ENCODE assay signal across 14 cellular contexts in the genomic region with DNA sequence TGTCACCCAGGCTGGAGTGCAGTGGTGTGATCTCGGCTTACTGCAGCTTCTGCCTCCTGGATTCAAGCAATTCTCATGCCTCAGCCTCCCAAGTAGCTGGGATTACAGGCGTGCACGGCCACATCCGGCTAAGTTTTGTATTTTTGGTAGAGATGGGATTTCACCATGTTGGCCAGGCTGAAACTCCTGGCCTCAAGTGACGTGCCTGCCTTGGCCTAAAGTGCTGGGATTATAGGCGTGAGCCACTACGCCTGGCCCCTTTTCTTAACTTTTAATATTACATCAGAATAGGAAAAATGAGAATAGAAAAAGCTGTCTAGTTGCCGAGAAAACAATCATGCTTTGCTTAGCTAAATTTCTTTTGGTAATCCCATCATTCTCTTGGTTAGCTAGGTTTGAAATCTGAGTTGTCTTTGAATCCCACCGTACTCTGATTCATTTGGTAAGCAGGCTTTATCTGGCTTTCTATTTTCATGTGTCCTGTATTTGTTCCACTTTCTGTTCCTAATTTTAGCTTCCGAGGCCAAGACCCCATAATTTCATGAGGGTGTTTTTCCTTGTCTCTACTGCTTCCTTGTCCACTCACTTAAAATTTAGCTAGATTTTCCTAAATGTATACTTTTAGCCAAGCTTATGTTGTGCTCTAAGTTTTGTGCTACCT.
DNase-seq lines count a peak whose midpoint lies in the region; ATAC-seq, FAIRE-seq and TF ChIP-seq lines count a peak whose summit lies in the region.
"Had no signal": no experiment of that assay in that cellular context is flagged by ENCODE, and none has a peak within 500 bp of the region (broad histone marks: within the 10 kb centered on the region; RNA-seq: fewer than 3 reads in every experiment).

No MANE protein-coding gene starts in this region.

- no peaks in the 10 kb centered on the region for H3K9me3 Mint-ChIP-seq in activated T-helper 1 cell treated with anti-CD3 and anti-CD28 coated beads, Interleukin-12 subunit alpha, Interleukin-12 subunit beta, Interleukin-2, Interleukin-4 antibody, amounts not matched to agents 30 ng/mL and 10 ng/mL and 1 ng/mL, durations not matched to agents 14 hours and 24 hours and 36 hours
- no peaks in the 10 kb centered on the region for H3K9me3 Mint-ChIP-seq in memory B cell
- H3K9me3 Mint-ChIP-seq: T-helper 1 cell treated with Interleukin-12 subunit alpha and Interleukin-12 subunit beta and Interleukin-4 antibody, amounts not matched to agents 30 μg/mL and 1 μg/mL, for 36 hours had no signal

- no peak overlapping the region for H3K4me3 Mint-ChIP-seq in activated T-helper 1 cell treated with anti-CD3 and anti-CD28 coated beads, Interleukin-12 subunit alpha, Interleukin-12 subunit beta, Interleukin-2, Interleukin-4 antibody, amounts not matched to agents 30 ng/mL and 10 ng/mL and 1 ng/mL, durations not matched to agents 14 hours and 24 hours and 36 hours
- H3K4me3 Mint-ChIP-seq in memory B cell, result peak overlapping the region; percentile 60
- H3K4me3 Mint-ChIP-seq: T-helper 1 cell treated with Interleukin-12 subunit alpha and Interleukin-12 subunit beta and Interleukin-4 antibody, amounts not matched to agents 30 μg/mL and 1 μg/mL, for 36 hours had no signal

- peak overlapping the region; percentile 77 for H3K27ac Mint-ChIP-seq in activated T-helper 1 cell treated with anti-CD3 and anti-CD28 coated beads, Interleukin-12 subunit alpha, Interleukin-12 subunit beta, Interleukin-2, Interleukin-4 antibody, amounts not matched to agents 30 ng/mL and 10 ng/mL and 1 ng/mL, durations not matched to agents 14 hours and 24 hours and 36 hours
- peak overlapping the region; percentile 92 for H3K27ac Mint-ChIP-seq in memory B cell
- H3K27ac Mint-ChIP-seq: T-helper 1 cell treated with Interleukin-12 subunit alpha and Interleukin-12 subunit beta and Interleukin-4 antibody, amounts not matched to agents 30 μg/mL and 1 μg/mL, for 36 hours had no signal

- peaks cover 32% of the 10 kb centered on the region for H3K4me1 Mint-ChIP-seq in activated T-helper 1 cell treated with anti-CD3 and anti-CD28 coated beads, Interleukin-12 subunit alpha, Interleukin-12 subunit beta, Interleukin-2, Interleukin-4 antibody, amounts not matched to agents 30 ng/mL and 10 ng/mL and 1 ng/mL, durations not matched to agents 14 hours and 24 hours and 36 hours (ENCODE audit: low read depth)
- H3K4me1 Mint-ChIP-seq in memory B cell, result peaks cover 42% of the 10 kb centered on the region

- peaks cover 27% of the 10 kb centered on the region; the same call in 1 of the 2 replicates for H4K20me1 ChIP-seq in BLaER1

- no peaks in the 10 kb centered on the region for H3K27me3 Mint-ChIP-seq in activated T-helper 1 cell treated with anti-CD3 and anti-CD28 coated beads, Interleukin-12 subunit alpha, Interleukin-12 subunit beta, Interleukin-2, Interleukin-4 antibody, amounts not matched to agents 30 ng/mL and 10 ng/mL and 1 ng/mL, durations not matched to agents 14 hours and 24 hours and 36 hours (ENCODE audit: insufficient read depth)
- H3K27me3 Mint-ChIP-seq in memory B cell, result no peaks in the 10 kb centered on the region

- DNase-seq in GM12891 (ENCODE audit: insufficient read length, low spot score) (no peak), memory B cell (ENCODE audit: low spot score in 2 of 2) (no peak), activated gamma-delta T cell treated with Interleukin-2 at 50 U/mL for 16 hours (no peak), ureter (ENCODE audit: low spot score) (no peak), activated gamma-delta T cell (lab: John Stamatoyannopoulos, UW) (no peak)
- DNase-seq in activated T-helper 1 cell treated with anti-CD3 and anti-CD28 coated beads, Interleukin-12 subunit alpha, Interleukin-12 subunit beta, Interleukin-2, Interleukin-4 antibody, amounts not matched to agents 30 ng/mL and 10 ng/mL and 1 ng/mL, durations not matched to agents 14 hours and 24 hours and 36 hours (ENCODE audit: low spot score), result no peak
- DNase-seq: brain microvascular endothelial cell; lower lobe of right lung; MM.1S; stimulated activated naive CD4-positive, alpha-beta T cell had no signal

- TF ChIP-seq POLR2A in GM12891 (IDR thresholded peaks at IDR 0.05; ENCODE audit: low read depth, low read length), result no peak

- FAIRE-seq in GM12891 (lab: Jason Lieb, UNC), result no peak

- peaks cover 36% of the 10 kb centered on the region for H3K36me3 Mint-ChIP-seq in activated T-helper 1 cell treated with anti-CD3 and anti-CD28 coated beads, Interleukin-12 subunit alpha, Interleukin-12 subunit beta, Interleukin-2, Interleukin-4 antibody, amounts not matched to agents 30 ng/mL and 10 ng/mL and 1 ng/mL, durations not matched to agents 14 hours and 24 hours and 36 hours (ENCODE audit: low read depth)
- peaks cover 28% of the 10 kb centered on the region for H3K36me3 Mint-ChIP-seq in memory B cell

- H3K4me3 ChIP-seq in BLaER1, result no peak overlapping the region
- H3K4me3 ChIP-seq: hepatocyte, lower lobe of right lung had no signal

- intact Hi-C loops in activated T-helper 1 cell treated with anti-CD3 and anti-CD28 coated beads, Interleukin-12 subunit alpha, Interleukin-12 subunit beta, Interleukin-2, Interleukin-4 antibody, amounts not matched to agents 30 ng/mL and 10 ng/mL and 1 ng/mL, durations not matched to agents 14 hours and 24 hours and 36 hours (cut with micrococcal nuclease), result loop anchor here (5.0 kb wide), 1 partner anchor 37 kb away; no protein-coding TSS in a partner anchor

- H3K9me3 ChIP-seq in BLaER1, result no peaks in the 10 kb centered on the region
- H3K9me3 ChIP-seq: lower lobe of right lung had no signal

- 0 out of 2 replicates have a peak overlapping the region, but pooled peaks have one; percentile 17 for H3K9ac ChIP-seq in BLaER1

- H3K27ac ChIP-seq in BLaER1, result peak overlapping the region; percentile 29; the same call in 1 of the 2 replicates
- H3K27ac ChIP-seq: brain microvascular endothelial cell, hepatocyte, lower lobe of right lung had no signal

- no peak for ATAC-seq in memory B cell (ENCODE audit: low read depth)
- ATAC-seq in HG02610 (IDR thresholded peaks at IDR 0.05; ENCODE audit: unreplicated experiment), result no peak
- ATAC-seq: lower lobe of right lung had no signal

- peaks cover 12% of the 10 kb centered on the region for H3K4me1 ChIP-seq in BLaER1

- no peaks in the 10 kb centered on the region for H3K27me3 ChIP-seq in BLaER1
- H3K27me3 ChIP-seq: brain microvascular endothelial cell, hepatocyte had no signal

- H3K36me3 ChIP-seq in BLaER1, result peaks cover 64% of the 10 kb centered on the region

- H3K4me2 ChIP-seq in BLaER1, result peak overlapping the region; percentile 25; the same call in 1 of the 2 replicates
- H3K4me2 ChIP-seq: hepatocyte had no signal

TF ChIP-seq in GM12891, 5 proteins besides CTCF, POLR2A, EP300 and RAD21:
- TF ChIP-seq SPI1 (IDR thresholded peaks at IDR 0.05; ENCODE audit: low read depth, low read length) (0 out of 2 replicates have a peak, but pooled peaks have one; percentile 5), PAX5 (IDR thresholded peaks at IDR 0.05; ENCODE audit: insufficient read depth, low read length, severe bottlenecking) (no peak)
